Comparison of ENCODE assay signal across 15 cellular contexts in the genomic region with DNA sequence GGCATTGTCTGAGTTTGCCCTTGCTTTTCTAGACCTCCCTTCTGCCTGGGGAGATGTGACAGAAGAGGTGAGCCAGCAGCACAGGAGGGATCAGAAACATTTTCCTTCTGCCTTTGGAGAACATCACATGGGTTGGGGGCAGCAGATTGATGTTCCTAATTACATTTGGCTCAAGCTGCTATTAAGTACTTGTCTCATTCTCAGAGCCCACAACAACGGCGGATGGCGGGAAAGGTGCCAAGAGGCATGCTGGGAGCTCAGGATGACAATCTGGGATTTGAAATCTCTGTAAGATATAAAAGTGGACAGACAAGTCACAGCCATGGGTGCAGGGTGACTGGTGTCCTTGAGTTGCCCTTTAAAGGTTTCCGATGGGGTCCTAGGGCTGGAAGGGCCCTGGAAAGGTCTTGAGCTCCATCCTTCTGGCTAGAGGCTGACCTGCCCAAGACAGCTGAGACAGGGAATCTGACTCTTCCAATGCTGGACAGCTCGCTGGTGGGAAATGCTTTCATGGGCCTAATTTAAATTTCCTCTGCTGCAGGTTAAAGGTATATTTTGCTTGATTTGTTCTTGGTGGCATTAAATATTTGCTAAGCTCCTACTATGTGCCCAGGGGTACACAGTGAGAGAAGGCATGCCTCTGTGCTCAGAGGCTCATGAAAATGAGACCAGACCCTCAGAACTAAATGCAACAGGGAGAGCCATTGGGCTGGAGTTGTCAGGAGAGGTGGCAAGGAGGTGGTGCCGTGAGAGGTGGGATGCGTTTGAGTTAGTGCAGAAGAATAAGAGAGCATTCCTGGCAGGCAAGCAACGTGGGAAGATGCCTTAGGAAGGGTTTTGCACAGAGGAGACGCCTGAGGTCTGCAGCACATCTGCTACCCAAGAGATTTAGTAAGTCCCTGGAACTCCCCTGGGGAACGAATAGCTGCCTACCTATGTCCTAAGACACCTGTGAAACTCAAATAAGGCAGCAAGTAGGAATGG. TPM values are rescaled to one million over a fixed set of nuclear protein-coding genes. Genes with fewer than 3 reads are reported as not detected.
DNase-seq lines count a peak whose midpoint lies in the region; ATAC-seq and TF ChIP-seq lines count a peak whose summit lies in the region.
"Had no signal": no experiment of that assay in that cellular context is flagged by ENCODE, and none has a peak within 500 bp of the region (broad histone marks: within the 10 kb centered on the region; RNA-seq: fewer than 3 reads in every experiment).

No MANE protein-coding gene starts in this region.

- no peaks in the 10 kb centered on the region for H3K36me3 Mint-ChIP-seq in memory B cell
- no peaks in the 10 kb centered on the region for H3K36me3 Mint-ChIP-seq in osteocyte (ENCODE audit: unreplicated experiment)

- peak overlapping the region in 2 of 10 experiments; percentile 77 to 84; a peak in 3 of 20 replicates for H3K4me3 ChIP-seq in BLaER1 treated with 17β-estradiol and CSF1 and Interleukin-3, amounts not matched to agents 10 nM and 100 nM
- H3K4me3 ChIP-seq: K562 had no signal

- peak overlapping the region in 8 of 11 experiments; percentile 57 to 94 (median 90); a peak in 12 of 22 replicates for H3K27ac ChIP-seq in BLaER1 treated with 17β-estradiol and CSF1 and Interleukin-3, amounts not matched to agents 10 nM and 100 nM
- H3K27ac ChIP-seq: Peyer's patch had no signal

- H3K9me3 ChIP-seq in BLaER1 treated with 17β-estradiol and CSF1 and Interleukin-3, amounts not matched to agents 10 nM and 100 nM (replicated peaks in 1 of 11): no peaks in the 10 kb centered on the region
- H3K9me3 ChIP-seq: BE2C, Peyer's patch had no signal

- no peak for ATAC-seq in memory B cell (ENCODE audit: low read depth)
- no peak for ATAC-seq in HG02870 (IDR thresholded peaks at IDR 0.05; ENCODE audit: unreplicated experiment)
- ATAC-seq in GM19023 (IDR thresholded peaks at IDR 0.05; ENCODE audit: unreplicated experiment): no peak
- ATAC-seq: K562 had no signal

- TF ChIP-seq CTCF in osteocyte (IDR thresholded peaks at IDR 0.05): no peak

- H3K27ac Mint-ChIP-seq in memory B cell (no peak overlapping the region), osteocyte (ENCODE audit: unreplicated experiment) (no peak overlapping the region)

- DNase-seq in G401 (ENCODE audit: low spot score) (peak; percentile 79), NCI-H69 (lab: John Stamatoyannopoulos, UW) (peak; percentile 69), memory B cell (ENCODE audit: low spot score in 2 of 2) (no peak), osteocyte (ENCODE audit: extremely low spot score, unreplicated experiment) (no peak)
- DNase-seq in activated T-cell treated with anti-CD3 and anti-CD28 coated beads, Interleukin-2, amount 50 U/mL, for 48 hours: no peak
- DNase-seq: activated CD4-positive, alpha-beta T cell treated with anti-CD3 and anti-CD28 coated beads, Interleukin-2, amount 50 U/mL, for 1 hour; BE2C; islet precursor cell; NCI-H2029 had no signal

- H3K4me1 ChIP-seq in BLaER1 treated with 17β-estradiol and CSF1 and Interleukin-3, amounts not matched to agents 10 nM and 100 nM: peaks cover 6 to 90% (median 82%) of the 10 kb centered on the region in 10 experiments; a peak in 18 of 20 replicates
- H3K4me1 ChIP-seq: BE2C had no signal

- peaks cover 12% of the 10 kb centered on the region for H3K4me1 Mint-ChIP-seq in memory B cell
- H3K4me1 Mint-ChIP-seq in osteocyte (ENCODE audit: unreplicated experiment): peaks cover 19% of the 10 kb centered on the region

- H3K4me3 Mint-ChIP-seq in memory B cell (peak overlapping the region; percentile 44), osteocyte (ENCODE audit: unreplicated experiment) (no peak overlapping the region)

- H3K36me3 ChIP-seq in BLaER1 treated with 17β-estradiol and CSF1 and Interleukin-3, amounts not matched to agents 10 nM and 100 nM: no peaks in the 10 kb centered on the region
- H3K36me3 ChIP-seq: BE2C, Peyer's patch had no signal

- peak overlapping the region; percentile 88 to 100 (median 97); a peak in 20 of 22 replicates for H3K4me2 ChIP-seq in BLaER1 treated with 17β-estradiol and CSF1 and Interleukin-3, amounts not matched to agents 10 nM and 100 nM

- peaks cover 0 to 23% (median 14%) of the 10 kb centered on the region in 11 experiments; a peak in 9 of 22 replicates for H4K20me1 ChIP-seq in BLaER1 treated with 17β-estradiol and CSF1 and Interleukin-3, amounts not matched to agents 10 nM and 100 nM

- H3K9me3 Mint-ChIP-seq in memory B cell: no peaks in the 10 kb centered on the region
- H3K9me3 Mint-ChIP-seq in osteocyte (ENCODE audit: unreplicated experiment): no peaks in the 10 kb centered on the region

- H3K9ac ChIP-seq in BLaER1 treated with 17β-estradiol and CSF1 and Interleukin-3, amounts not matched to agents 10 nM and 100 nM: peak overlapping the region in 5 of 11 experiments; percentile 1 to 93 (median 90); a peak in 4 of 22 replicates

- in situ Hi-C loops in G401 (cut with HindIII; ENCODE audit: low sequenced_read_pairs): no loop called here

- peaks cover 0 to 36% (median 0%) of the 10 kb centered on the region in 11 experiments; a peak in 6 of 22 replicates for H3K27me3 ChIP-seq in BLaER1 treated with 17β-estradiol and CSF1 and Interleukin-3, amounts not matched to agents 10 nM and 100 nM

- H3K27me3 Mint-ChIP-seq in memory B cell (peaks cover 31% of the 10 kb centered on the region), osteocyte (ENCODE audit: unreplicated experiment) (peaks cover 18% of the 10 kb centered on the region)

RNA-seq across cellular contexts. Expression of a gene that starts 2.2 kb away (rescaled TPM):
- 1.0 TPM in 1 of 2 replicates, not detected in the other for total RNA-seq in G401 (2014; rRNA removed; shearing (Covaris generic))
- total RNA-seq in osteocyte: 21.8 and 22.6 TPM in 2 replicates
- total RNA-seq: K562; T-helper 1 cell treated with Interleukin-12 subunit alpha and Interleukin-12 subunit beta and Interleukin-4 antibody, amounts not matched to agents 30 ng/mL and 1 ng/mL, for 36 hours had no signal

Comparison
In these comparisons a context has a peak if more than half of its experiments do, and no peak if none do; other contexts are left out.
1. DNase-seq: peak in G401 (single experiment) and NCI-H69 (single experiment); none in memory B cell (0 of 2), osteocyte (single experiment) and activated T-cell treated with anti-CD3 and anti-CD28 coated beads, Interleukin-2, amount 50 U/mL, for 48 hours (0 of 2).
2. RNA of a gene that starts 2.2 kb away (total RNA-seq): 21.8 to 22.6 TPM in osteocyte; 1.0 TPM in G401; every median in the first group is over 10 times any median in the second.